ENCODE assay signal across 1 cellular context in genomic region chr11:355581-356458, GRCh38.
A peak's percentile ranks its signal among the peaks of the same experiment; 100 is the strongest.
TF ChIP-seq lines count a peak whose summit lies in the region.

No MANE protein-coding gene starts in this region.

TF ChIP-seq in HEK293, 187 proteins besides CTCF, POLR2A, EP300 and RAD21 (continued from another document and continues in another):
- TF ChIP-seq PRDM10 (tag by site-specific recombination; IDR thresholded peaks at IDR 0.05) = peak; percentile 82
- no peak for TF ChIP-seq ZNF280D (tag by site-specific recombination; IDR thresholded peaks at IDR 0.05)
- no peak for TF ChIP-seq ZNF843 (tag by site-specific recombination; IDR thresholded peaks at IDR 0.05)
- no peak for TF ChIP-seq ZNF623 (tag by site-specific recombination; IDR thresholded peaks at IDR 0.05)
- TF ChIP-seq ZNF580 (tag by site-specific recombination; IDR thresholded peaks at IDR 0.05) = no peak
- peak; percentile 42; the same call in 1 of the 2 replicates for TF ChIP-seq ZBTB20 (tag by site-specific recombination; IDR thresholded peaks at IDR 0.05)
- TF ChIP-seq ZNF341 (tag by site-specific recombination; IDR thresholded peaks at IDR 0.05; ENCODE audit: low read depth) = no peak
- no peak for TF ChIP-seq ZNF558 (tag by site-specific recombination; IDR thresholded peaks at IDR 0.05)
- no peak for TF ChIP-seq KLF8 (tag by site-specific recombination; IDR thresholded peaks at IDR 0.05)
- no peak for TF ChIP-seq ZNF214 (tag by site-specific recombination; IDR thresholded peaks at IDR 0.05; ENCODE audit: borderline replicate concordance)
- TF ChIP-seq ZNF350 (tag by site-specific recombination; IDR thresholded peaks at IDR 0.05) = no peak
- TF ChIP-seq HIC1 (tag by site-specific recombination; IDR thresholded peaks at IDR 0.05) = peak; percentile 86
- TF ChIP-seq ZNF223 (tag by site-specific recombination; IDR thresholded peaks at IDR 0.05) = no peak
- TF ChIP-seq PATZ1 (tag by site-specific recombination; IDR thresholded peaks at IDR 0.05) = 0 out of 2 replicates have a peak, but pooled peaks have one; percentile 35
- no peak for TF ChIP-seq ZNF175 (tag by site-specific recombination; IDR thresholded peaks at IDR 0.05)
- peak; percentile 81 for TF ChIP-seq IKZF3 (tag by site-specific recombination; IDR thresholded peaks at IDR 0.05)
- TF ChIP-seq ZNF398 (tag by site-specific recombination; IDR thresholded peaks at IDR 0.05) = peak; percentile 67
- peak; percentile 69 for TF ChIP-seq KLF9 (tag by site-specific recombination; IDR thresholded peaks at IDR 0.05; ENCODE audit: low read depth)
- TF ChIP-seq ZNF274 (IDR thresholded peaks at IDR 0.05; ENCODE audit: low read length) = no peak
- TF ChIP-seq ZNF274 (tag by site-specific recombination; IDR thresholded peaks at IDR 0.05; ENCODE audit: borderline replicate concordance) = no peak
- TF ChIP-seq ZNF292 (tag by site-specific recombination; IDR thresholded peaks at IDR 0.05; ENCODE audit: borderline replicate concordance, low read depth) = no peak
- TF ChIP-seq PRDM4 (tag by site-specific recombination; IDR thresholded peaks at IDR 0.05) = no peak
- TF ChIP-seq ZNF76 (tag by site-specific recombination; IDR thresholded peaks at IDR 0.05; ENCODE audit: borderline replicate concordance, low read depth) = 0 out of 2 replicates have a peak, but pooled peaks have one; percentile 33
- TF ChIP-seq GLIS1 (tag by site-specific recombination; IDR thresholded peaks at IDR 0.05) = peak; percentile 86
- no peak for TF ChIP-seq AEBP2 (tag by site-specific recombination; IDR thresholded peaks at IDR 0.05; ENCODE audit: borderline replicate concordance)
- TF ChIP-seq FEZF1 (tag by site-specific recombination; IDR thresholded peaks at IDR 0.05) = no peak
- peak; percentile 52 for TF ChIP-seq ZBTB26 (tag by site-specific recombination; optimal IDR thresholded peaks at IDR 0.05)
- TF ChIP-seq ATF2 (tag by site-specific recombination; IDR thresholded peaks at IDR 0.05; ENCODE audit: low read depth) = no peak
- TF ChIP-seq ZIC2 (tag by site-specific recombination; IDR thresholded peaks at IDR 0.05) = peak; percentile 38
- TF ChIP-seq ZNF544 (tag by site-specific recombination; IDR thresholded peaks at IDR 0.05) = no peak
- no peak for TF ChIP-seq INSM2 (tag by site-specific recombination; IDR thresholded peaks at IDR 0.05)
- 0 out of 2 replicates have a peak, but pooled peaks have one; percentile 37 for TF ChIP-seq ZEB2 (tag by site-specific recombination; IDR thresholded peaks at IDR 0.05)
- no peak for TF ChIP-seq OVOL3 (tag by site-specific recombination; IDR thresholded peaks at IDR 0.05)
- peak; percentile 29; the same call in 1 of the 2 replicates for TF ChIP-seq ZBTB17 (tag by site-specific recombination; IDR thresholded peaks at IDR 0.05)
- TF ChIP-seq EGR2 (tag by site-specific recombination; IDR thresholded peaks at IDR 0.05; ENCODE audit: low read depth) = no peak
